In the genomic region with DNA sequence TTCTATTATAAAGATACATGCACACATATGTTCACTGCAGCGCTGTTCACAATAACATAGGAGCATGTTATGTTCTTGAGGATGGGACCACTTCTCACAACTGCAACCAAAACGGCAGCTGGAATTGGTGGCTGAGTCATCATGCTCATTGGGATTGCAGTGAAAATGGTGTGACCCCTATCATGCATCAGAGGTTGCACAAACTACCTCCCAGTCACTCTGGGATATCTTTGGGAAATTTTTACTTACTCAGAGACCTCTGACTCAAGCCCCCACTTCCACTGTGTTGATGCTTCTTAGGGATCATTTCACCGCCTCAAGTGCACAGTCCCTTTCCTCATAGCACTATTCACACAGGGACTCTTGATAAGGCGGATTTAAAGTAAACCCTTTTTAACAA, we compare ENCODE assay signal across 17 cellular contexts.
"Had no signal": no experiment of that assay in that cellular context is flagged by ENCODE, and none has a peak within 500 bp of the region (broad histone marks: within the 10 kb centered on the region; RNA-seq: fewer than 3 reads in every experiment).

No MANE protein-coding gene starts in this region.

- ATAC-seq: activated CD8-positive, alpha-beta T cell treated with anti-CD3 and anti-CD28 coated beads, Interleukin-2, amount 10 ng/mL, durations not matched to agents 7 days and 5 days; left ventricle myocardium superior; sciatic nerve; stimulated activated memory B cell treated with anti-CD40 and anti-IgM and Interleukin-4, amounts not matched to agents 10 μg/mL and 1 μg/mL and 100 μg/mL, for 72 hours; upper lobe of right lung had no signal

- H3K4me1 ChIP-seq: neural progenitor cell, spleen, upper lobe of right lung had no signal

- H3K4me2 ChIP-seq: neural progenitor cell had no signal

- H3K9ac ChIP-seq: neural progenitor cell had no signal

- H3K36me3 ChIP-seq: neural progenitor cell, ovary, spleen, thoracic aorta, upper lobe of right lung had no signal

- H3K9me3 ChIP-seq: ovary, thoracic aorta, upper lobe of right lung had no signal

- H3K27me3 ChIP-seq: neural progenitor cell, ovary, spleen, upper lobe of right lung had no signal

- H3K27ac ChIP-seq: neural progenitor cell, ovary, spleen, thoracic aorta, upper lobe of right lung had no signal

- H3K4me3 ChIP-seq: neural progenitor cell, ovary, spleen, thoracic aorta, upper lobe of right lung had no signal

- DNase-seq: activated CD4-positive, alpha-beta T cell treated with anti-CD3 and anti-CD28 coated beads, Interleukin-2, amount 10 ng/mL, durations not matched to agents 7 days and 5 days; activated CD8-positive, alpha-beta T cell treated with anti-CD3 and anti-CD28 coated beads, Interleukin-2, amount 10 ng/mL, durations not matched to agents 7 days and 5 days; activated naive CD4-positive, alpha-beta T cell treated with Interleukin-2 at 50 U/mL for 16 hours; activated naive CD8-positive, alpha-beta T cell treated with anti-CD3 and anti-CD28 coated beads, Interleukin-2, amount 10 ng/mL, durations not matched to agents 7 days and 5 days; activated T-cell treated with anti-CD3 and anti-CD28 coated beads, Interleukin-2, amount 50 U/mL, for 24 hours; cerebellar nuclear complex; effector CD4-positive, alpha-beta T cell; left ventricle myocardium superior; ovary; spleen; stimulated activated CD4-positive, alpha-beta T cell treated with anti-CD3 and anti-CD28 coated beads, Interleukin-4, amount 100 ng/mL, for 4 hours; T1000; upper lobe of right lung had no signal

- H2AFZ ChIP-seq: neural progenitor cell had no signal
